In genomic region chr12:3152013-3152412, GRCh38 we compare ENCODE assay signal across 13 cellular contexts.
A peak's percentile ranks its signal among the peaks of the same experiment; 100 is the strongest.
DNase-seq lines count a peak whose midpoint lies in the region; ATAC-seq and TF ChIP-seq lines count a peak whose summit lies in the region.
"Had no signal": no experiment of that assay in that cellular context is flagged by ENCODE, and none has a peak within 500 bp of the region (broad histone marks: within the 10 kb centered on the region; RNA-seq: fewer than 3 reads in every experiment).

No MANE protein-coding gene starts in this region.

- no peak for TF ChIP-seq EP300 in SK-N-SH (IDR thresholded peaks at IDR 0.05; ENCODE audit: borderline replicate concordance in 1 of 2, low read depth in 1 of 2, low read length in 1 of 2)
- TF ChIP-seq EP300 in tibial nerve (IDR thresholded peaks at IDR 0.05) = no peak

- H3F3A ChIP-seq in SK-N-SH (replicated peaks; ENCODE audit: insufficient read depth) (no peaks in the 10 kb centered on the region), PC-3 (ENCODE audit: low read length, unreplicated experiment) (no peaks in the 10 kb centered on the region)

- no peak overlapping the region for H2AFZ ChIP-seq in SK-N-SH (ENCODE audit: low read depth)
- H2AFZ ChIP-seq in PC-3 (ENCODE audit: low read length) = no peak overlapping the region

- H3K27me3 ChIP-seq in SK-N-SH (ENCODE audit: insufficient read depth) (no peaks in the 10 kb centered on the region), layer of hippocampus (ENCODE audit: control insufficient read depth, insufficient read depth, low read length) (peaks cover 2% of the 10 kb centered on the region), uterus (no peaks in the 10 kb centered on the region), PC-3 (ENCODE audit: low read length) (no peaks in the 10 kb centered on the region), tibial nerve (no peaks in the 10 kb centered on the region)

- H3K9ac ChIP-seq in SK-N-SH (no peak overlapping the region), PC-3 (ENCODE audit: low read length) (no peak overlapping the region)

- H4K20me1 ChIP-seq in SK-N-SH (ENCODE audit: insufficient read depth) = peaks cover 13% of the 10 kb centered on the region; the same call in 1 of the 2 replicates
- no peaks in the 10 kb centered on the region for H4K20me1 ChIP-seq in PC-3 (ENCODE audit: low read length)

- H3K79me2 ChIP-seq in SK-N-SH (ENCODE audit: insufficient read depth) = no peaks in the 10 kb centered on the region
- no peaks in the 10 kb centered on the region for H3K79me2 ChIP-seq in PC-3 (ENCODE audit: low read length)

- no peak for TF ChIP-seq CTCF in SK-N-SH (IDR thresholded peaks at IDR 0.05)
- TF ChIP-seq CTCF in brain (conservative IDR thresholded peaks at IDR 0.05) = no peak
- TF ChIP-seq CTCF in uterus (IDR thresholded peaks at IDR 0.05) = no peak
- no peak for TF ChIP-seq CTCF in PC-3 (conservative IDR thresholded peaks at IDR 0.05; ENCODE audit: low read depth, low read length)
- no peak for TF ChIP-seq CTCF in tibial nerve (IDR thresholded peaks at IDR 0.05)

- H3K9me3 ChIP-seq in SK-N-SH (no peaks in the 10 kb centered on the region), uterus (no peaks in the 10 kb centered on the region), PC-3 (ENCODE audit: low read length) (no peaks in the 10 kb centered on the region), tibial nerve (no peaks in the 10 kb centered on the region)

- peak overlapping the region in 1 of 5 experiments; percentile 39 for H3K4me3 Mint-ChIP-seq in brain
- no peak overlapping the region for H3K4me3 Mint-ChIP-seq in activated CD4-positive, alpha-beta memory T cell treated with anti-CD3 and anti-CD28 coated beads, Interleukin-2, amount 10 ng/mL, durations not matched to agents 7 days and 5 days
- H3K4me3 Mint-ChIP-seq: neural crest cell; stimulated activated naive CD8-positive, alpha-beta T cell treated with anti-CD3 and anti-CD28 coated beads, Interleukin-15, Interleukin-2, amounts not matched to agents 100 ng/mL and 50 ng/mL, for 24 hours; T-helper 2 cell treated with Interferon-gamma antibody and Interleukin-4, amounts not matched to agents 5 μg/mL and 100 μg/mL, for 36 hours had no signal

- peaks cover 2% of the 10 kb centered on the region for H3K27me3 Mint-ChIP-seq in brain
- peaks cover 18% of the 10 kb centered on the region for H3K27me3 Mint-ChIP-seq in activated CD4-positive, alpha-beta memory T cell treated with anti-CD3 and anti-CD28 coated beads, Interleukin-2, amount 10 ng/mL, durations not matched to agents 7 days and 5 days

- H3K4me3 ChIP-seq in SK-N-SH (ENCODE audit: low read depth in 2 of 2, low read length in 1 of 2) (no peak overlapping the region), uterus (no peak overlapping the region), PC-3 (ENCODE audit: low read length) (no peak overlapping the region), tibial nerve (no peak overlapping the region)

- TF ChIP-seq RAD21 in SK-N-SH (IDR thresholded peaks at IDR 0.05; ENCODE audit: low read length) = no peak

- H3K36me3 Mint-ChIP-seq in brain = no peaks in the 10 kb centered on the region
- no peaks in the 10 kb centered on the region for H3K36me3 Mint-ChIP-seq in activated CD4-positive, alpha-beta memory T cell treated with anti-CD3 and anti-CD28 coated beads, Interleukin-2, amount 10 ng/mL, durations not matched to agents 7 days and 5 days (ENCODE audit: low read depth)

- no peaks in the 10 kb centered on the region for H3K9me3 Mint-ChIP-seq in brain
- no peaks in the 10 kb centered on the region for H3K9me3 Mint-ChIP-seq in activated CD4-positive, alpha-beta memory T cell treated with anti-CD3 and anti-CD28 coated beads, Interleukin-2, amount 10 ng/mL, durations not matched to agents 7 days and 5 days
- H3K9me3 Mint-ChIP-seq: neural crest cell; stimulated activated naive CD8-positive, alpha-beta T cell treated with anti-CD3 and anti-CD28 coated beads, Interleukin-15, Interleukin-2, amounts not matched to agents 100 ng/mL and 50 ng/mL, for 24 hours; T-helper 2 cell treated with Interferon-gamma antibody and Interleukin-4, amounts not matched to agents 5 μg/mL and 100 μg/mL, for 36 hours had no signal

- peaks cover 90% of the 10 kb centered on the region for H3K4me1 Mint-ChIP-seq in brain
- no peaks in the 10 kb centered on the region for H3K4me1 Mint-ChIP-seq in activated CD4-positive, alpha-beta memory T cell treated with anti-CD3 and anti-CD28 coated beads, Interleukin-2, amount 10 ng/mL, durations not matched to agents 7 days and 5 days

- H3K36me3 ChIP-seq in SK-N-SH (replicated peaks in 1 of 2; ENCODE audit: control insufficient read depth in 1 of 2, insufficient read depth in 2 of 2, low read length in 1 of 2) = no peaks in the 10 kb centered on the region
- no peaks in the 10 kb centered on the region for H3K36me3 ChIP-seq in uterus
- H3K36me3 ChIP-seq in PC-3 (ENCODE audit: low read depth, low read length) = no peaks in the 10 kb centered on the region
- no peaks in the 10 kb centered on the region for H3K36me3 ChIP-seq in tibial nerve

- DNase-seq in SK-N-SH (peak; percentile 36), uterus (no peak), PC-3 (no peak), tibial nerve (ENCODE audit: low spot score in 2 of 2) (no peak)
- no peak for DNase-seq in activated CD4-positive, alpha-beta memory T cell treated with anti-CD3 and anti-CD28 coated beads, Interleukin-2, amount 10 ng/mL, durations not matched to agents 7 days and 5 days
- DNase-seq: activated CD8-positive, alpha-beta memory T cell treated with anti-CD3 and anti-CD28 coated beads, Interleukin-2, amount 50 U/mL, for 4 hours had no signal

- H3K4me1 ChIP-seq in SK-N-SH (ENCODE audit: control insufficient read depth in 1 of 2, insufficient read depth in 2 of 2, low read depth in 1 of 2, low read length in 1 of 2) (peaks cover 7 to 32% of the 10 kb centered on the region in 2 experiments; a peak in 3 of 4 replicates), uterus (peaks cover 25 to 26% of the 10 kb centered on the region in 2 donors), PC-3 (ENCODE audit: insufficient read depth, low read length) (no peaks in the 10 kb centered on the region), tibial nerve (peaks cover 0 to 61% (median 13%) of the 10 kb centered on the region in 4 donors)

- no peak overlapping the region for H3K27ac ChIP-seq in SK-N-SH (ENCODE audit: low read depth in 2 of 2, low read length in 1 of 2)
- peak overlapping the region; percentile 2 for H3K27ac ChIP-seq in layer of hippocampus (ENCODE audit: low read depth, low read length)
- peak overlapping the region; percentile 52 for H3K27ac ChIP-seq in uterus
- H3K27ac ChIP-seq in PC-3 (ENCODE audit: low read length) = no peak overlapping the region
- no peak overlapping the region for H3K27ac ChIP-seq in tibial nerve
- H3K27ac ChIP-seq: epithelial cell of prostate had no signal

- no peak for TF ChIP-seq POLR2A in uterus (IDR thresholded peaks at IDR 0.05)
- no peak for TF ChIP-seq POLR2A in tibial nerve (IDR thresholded peaks at IDR 0.05)

- ATAC-seq in SK-N-SH treated with all-trans-retinoic acid at 6 μM for 48 hours = no peak
- no peak for ATAC-seq in PC-3

- H3K4me2 ChIP-seq in SK-N-SH (no peak overlapping the region), PC-3 (ENCODE audit: low read length) (no peak overlapping the region)

- CTCF ChIA-PET in SK-N-SH (lab: Yijun Ruan, JAX) (interaction anchor here (1.0 to 4.4 kb wide), 6 partner anchors 12 to 148 kb away, joined by 3 to 40 read pairs (median 7); no protein-coding TSS in a partner anchor), PC-3 (lab: Charles Lee) (no interaction called here)
- CTCF ChIA-PET in activated CD4-positive, alpha-beta memory T cell treated with anti-CD3 and anti-CD28 coated beads, Interleukin-2, amount 10 ng/mL, durations not matched to agents 7 days and 5 days (lab: Charles Lee) = no interaction called here

- no TSS peak for BruUV-seq in PC-3 (replicated peaks; lab: Mats Ljungman, UMichigan)

- POLR2A ChIA-PET in SK-N-SH (lab: Yijun Ruan, JAX) (interaction anchor here (0.7 kb wide), 1 partner anchor 837 kb away, joined by 4 read pairs; no protein-coding TSS in a partner anchor), PC-3 (lab: Charles Lee; ENCODE audit: unreplicated experiment) (no interaction called here)
- POLR2A ChIA-PET in activated CD4-positive, alpha-beta memory T cell treated with anti-CD3 and anti-CD28 coated beads, Interleukin-2, amount 10 ng/mL, durations not matched to agents 7 days and 5 days (lab: Charles Lee) = no interaction called here

- intact Hi-C loops in uterus (cut with DNase I; ENCODE audit: low total_unique reads) (no loop called here), PC-3 (cut with micrococcal nuclease) (no loop called here)

- H3K9me2 ChIP-seq in SK-N-SH (no peaks in the 10 kb centered on the region), PC-3 (replicated peaks; ENCODE audit: low read length) (no peaks in the 10 kb centered on the region)

- WGBS in SK-N-SH (ENCODE audit: low lambda C conversion rate) = 100% methylated on average over 1 of the region's 4 CpGs
- 40 to 51% methylated on average over 4 of the region's 4 CpGs for WGBS in tibial nerve, 2 donors

- H3K27ac Mint-ChIP-seq in brain = peak overlapping the region; percentile 32 to 94 (median 67)
- no peak overlapping the region for H3K27ac Mint-ChIP-seq in activated CD4-positive, alpha-beta memory T cell treated with anti-CD3 and anti-CD28 coated beads, Interleukin-2, amount 10 ng/mL, durations not matched to agents 7 days and 5 days
- H3K27ac Mint-ChIP-seq: stimulated activated naive CD8-positive, alpha-beta T cell treated with anti-CD3 and anti-CD28 coated beads, Interleukin-15, Interleukin-2, amounts not matched to agents 100 ng/mL and 50 ng/mL, for 24 hours; T-helper 2 cell treated with Interferon-gamma antibody and Interleukin-4, amounts not matched to agents 5 μg/mL and 100 μg/mL, for 36 hours had no signal

TF ChIP-seq in SK-N-SH, 30 proteins besides CTCF, POLR2A, EP300 and RAD21 (continues in another document):
- TF ChIP-seq FOXJ3 (CRISPR knock-in tag; IDR thresholded peaks at IDR 0.05) (no peak), EZH2phosphoT487 (IDR thresholded peaks at IDR 0.05; ENCODE audit: borderline replicate concordance, low read depth) (no peak), NFIC (IDR thresholded peaks at IDR 0.05; ENCODE audit: borderline replicate concordance) (no peak)

TF ChIP-seq in SK-N-SH treated with all-trans-retinoic acid at 6 μM for 48 hours, 23 proteins besides CTCF, POLR2A, EP300 and RAD21 (continues in another document):
- TF ChIP-seq PPARA (CRISPR knock-in tag; IDR thresholded peaks at IDR 0.05; ENCODE audit: borderline replicate concordance) = no peak
- no peak for TF ChIP-seq ARNTL (CRISPR knock-in tag; IDR thresholded peaks at IDR 0.05; ENCODE audit: borderline replicate concordance, low read depth)

Comparison
In these comparisons a context has a peak if more than half of its experiments do, and no peak if none do; other contexts are left out.
1. H3K27ac ChIP-seq: peak in layer of hippocampus (single experiment) and uterus (2 of 2); none in SK-N-SH (0 of 2), PC-3 (single experiment) and tibial nerve (0 of 4).